ENCODE assay signal across 8 cellular contexts in the genomic region with DNA sequence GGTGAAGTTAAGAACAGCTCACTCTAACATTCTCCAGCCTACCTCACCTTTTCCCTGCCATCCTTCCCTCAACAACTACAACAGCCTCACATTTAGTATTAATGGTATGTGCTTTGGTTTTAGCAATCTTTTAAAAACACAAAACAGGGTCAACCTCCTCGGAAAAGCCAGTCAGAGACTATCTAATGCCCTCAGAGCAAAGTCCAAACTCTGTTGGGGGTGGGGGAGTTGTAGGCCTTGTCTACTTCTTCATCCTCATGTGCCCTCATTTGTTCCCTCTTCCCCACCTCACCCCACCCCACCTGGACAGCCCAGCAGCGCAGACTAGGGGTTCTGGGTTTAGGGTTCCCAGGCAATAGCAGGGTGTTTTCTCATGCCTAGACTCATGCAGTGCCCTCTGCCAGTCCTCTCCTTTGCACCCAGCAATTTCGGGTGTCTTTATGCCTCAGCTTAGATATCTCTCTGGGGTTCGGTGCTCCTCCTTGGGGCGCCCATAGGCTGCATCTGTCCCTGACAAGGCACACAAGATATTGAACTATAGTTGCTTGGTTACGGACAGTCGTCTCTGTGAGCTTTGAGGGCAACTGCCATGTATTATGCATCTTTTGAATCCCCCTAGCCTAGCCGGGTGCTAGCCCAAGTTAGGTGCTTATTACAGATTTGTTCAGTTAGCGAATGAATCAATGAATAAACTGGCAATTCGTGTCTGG. TPM values are rescaled to one million over a fixed set of nuclear protein-coding genes. Genes with fewer than 3 reads are reported as not detected.
DNase-seq lines count a peak whose midpoint lies in the region; ATAC-seq, FAIRE-seq and TF ChIP-seq lines count a peak whose summit lies in the region.

No MANE protein-coding gene starts in this region.

- no peaks in the 10 kb centered on the region for H3K9me3 Mint-ChIP-seq in activated CD4-positive, alpha-beta T cell treated with anti-CD3 and anti-CD28 coated beads for 36 hours (ENCODE audit: low read depth)
- no peaks in the 10 kb centered on the region for H3K9me3 Mint-ChIP-seq in activated naive CD8-positive, alpha-beta T cell treated with anti-CD3 and anti-CD28 coated beads, Interleukin-2, amount 10 ng/mL, durations not matched to agents 7 days and 5 days

- POLR2A ChIA-PET in activated CD4-positive, alpha-beta T cell treated with anti-CD3 and anti-CD28 coated beads for 36 hours (lab: Charles Lee) = interaction anchor here (0.7 kb wide), 1 partner anchor 1973 kb away, joined by 3 read pairs; no protein-coding TSS in a partner anchor
- POLR2A ChIA-PET in activated naive CD8-positive, alpha-beta T cell treated with anti-CD3 and anti-CD28 coated beads, Interleukin-2, amount 10 ng/mL, durations not matched to agents 7 days and 5 days (lab: Charles Lee) = interaction anchor here (0.5 to 0.6 kb wide), 2 partner anchors 56 to 1257 kb away, joined by 3 read pairs; a partner anchor contains a TSS

- peak overlapping the region; percentile 86 for H3K27ac Mint-ChIP-seq in activated CD4-positive, alpha-beta T cell treated with anti-CD3 and anti-CD28 coated beads for 36 hours
- H3K27ac Mint-ChIP-seq in activated naive CD8-positive, alpha-beta T cell treated with anti-CD3 and anti-CD28 coated beads, Interleukin-2, amount 10 ng/mL, durations not matched to agents 7 days and 5 days = peak overlapping the region; percentile 87

- H3K4me3 Mint-ChIP-seq in activated CD4-positive, alpha-beta T cell treated with anti-CD3 and anti-CD28 coated beads for 36 hours = peak overlapping the region; percentile 87
- H3K4me3 Mint-ChIP-seq in activated naive CD8-positive, alpha-beta T cell treated with anti-CD3 and anti-CD28 coated beads, Interleukin-2, amount 10 ng/mL, durations not matched to agents 7 days and 5 days = peak overlapping the region; percentile 89

- no peak for ATAC-seq in activated CD4-positive, alpha-beta T cell treated with anti-CD3 and anti-CD28 coated beads for 36 hours
- no peak for ATAC-seq in activated naive CD8-positive, alpha-beta T cell treated with anti-CD3 and anti-CD28 coated beads, Interleukin-2, amount 10 ng/mL, durations not matched to agents 7 days and 5 days (ENCODE audit: low read depth)
- ATAC-seq in left colon (peak; percentile 12), HG03442 (IDR thresholded peaks at IDR 0.05; ENCODE audit: unreplicated experiment) (no peak)

- no peaks in the 10 kb centered on the region for H3K27me3 Mint-ChIP-seq in activated CD4-positive, alpha-beta T cell treated with anti-CD3 and anti-CD28 coated beads for 36 hours
- peaks cover 9% of the 10 kb centered on the region for H3K27me3 Mint-ChIP-seq in activated naive CD8-positive, alpha-beta T cell treated with anti-CD3 and anti-CD28 coated beads, Interleukin-2, amount 10 ng/mL, durations not matched to agents 7 days and 5 days

- no peak for DNase-seq in activated CD4-positive, alpha-beta T cell treated with anti-CD3 and anti-CD28 coated beads for 36 hours
- DNase-seq in activated CD4-positive, alpha-beta T cell treated with anti-CD3 and anti-CD28 coated beads, Interleukin-2, amount 50 U/mL, for 48 hours = no peak
- DNase-seq in activated naive CD8-positive, alpha-beta T cell treated with anti-CD3 and anti-CD28 coated beads, Interleukin-2, amount 10 ng/mL, durations not matched to agents 7 days and 5 days = no peak
- DNase-seq in left colon = peak in 1 of 2 donors; percentile 44
- peak in 1 of 49 donors; percentile 45 for DNase-seq in substantia nigra (lab: John Stamatoyannopoulos, UW)
- no peak for DNase-seq in GM10266 (ENCODE audit: extremely low spot score)
- DNase-seq in frontal cortex (ENCODE audit: low spot score in 2 of 2) = no peak

- peaks cover 31% of the 10 kb centered on the region for H3K36me3 Mint-ChIP-seq in activated CD4-positive, alpha-beta T cell treated with anti-CD3 and anti-CD28 coated beads for 36 hours (ENCODE audit: low read depth)
- H3K36me3 Mint-ChIP-seq in activated naive CD8-positive, alpha-beta T cell treated with anti-CD3 and anti-CD28 coated beads, Interleukin-2, amount 10 ng/mL, durations not matched to agents 7 days and 5 days = peaks cover 9% of the 10 kb centered on the region

- peaks cover 35% of the 10 kb centered on the region for H3K4me1 Mint-ChIP-seq in activated CD4-positive, alpha-beta T cell treated with anti-CD3 and anti-CD28 coated beads for 36 hours
- H3K4me1 Mint-ChIP-seq in activated naive CD8-positive, alpha-beta T cell treated with anti-CD3 and anti-CD28 coated beads, Interleukin-2, amount 10 ng/mL, durations not matched to agents 7 days and 5 days = peaks cover 25% of the 10 kb centered on the region

- TF ChIP-seq CTCF in GM10266 (IDR thresholded peaks at IDR 0.05; ENCODE audit: control insufficient read depth, insufficient read depth, low read depth, missing control alignments) = no peak

- CTCF ChIA-PET in activated CD4-positive, alpha-beta T cell treated with anti-CD3 and anti-CD28 coated beads for 36 hours (lab: Charles Lee) = interaction anchor here (0.5 to 1.5 kb wide), 2 partner anchors 94 to 181 kb away, joined by 3 read pairs; no protein-coding TSS in a partner anchor

- H3K27ac ChIP-seq in substantia nigra (ENCODE audit: low read depth, low read length, poor library complexity, severe bottlenecking) = peak overlapping the region; percentile 10

- intact Hi-C loops in activated CD4-positive, alpha-beta T cell treated with anti-CD3 and anti-CD28 coated beads for 36 hours (cut with DNase I, micrococcal nuclease) = loop anchor here (1.0 to 5.0 kb wide), 15 partner anchors 56 to 1415 kb away; a partner anchor contains a TSS
- intact Hi-C loops in left colon (cut with DNase I, micrococcal nuclease) = no loop called here

- no peak for FAIRE-seq in frontal cortex (lab: Jason Lieb, UNC)

RNA-seq across cellular contexts. Expression of a gene that starts 0.8 kb away (rescaled TPM):
- total RNA-seq in activated CD4-positive, alpha-beta T cell treated with anti-CD3 and anti-CD28 coated beads for 36 hours = 100 to 1,000 TPM; 113 to 145 TPM
- 10 to 100 TPM; 68.8 to 72.5 TPM for total RNA-seq in activated naive CD8-positive, alpha-beta T cell treated with anti-CD3 and anti-CD28 coated beads, Interleukin-2, amount 10 ng/mL, durations not matched to agents 7 days and 5 days
- total RNA-seq in left colon (10 to 100 TPM; 14.6 to 21.7 TPM), frontal cortex (9.4 TPM)

RNA-seq across cellular contexts. Expression of a gene that starts 54.0 kb away (rescaled TPM):
- total RNA-seq in activated CD4-positive, alpha-beta T cell treated with anti-CD3 and anti-CD28 coated beads for 36 hours = not detected
- total RNA-seq in activated naive CD8-positive, alpha-beta T cell treated with anti-CD3 and anti-CD28 coated beads, Interleukin-2, amount 10 ng/mL, durations not matched to agents 7 days and 5 days = not detected
- under 1 TPM; 0.27 to 0.64 TPM for total RNA-seq in left colon
- total RNA-seq in frontal cortex = 0.41 TPM

RNA-seq across cellular contexts. Expression of a gene that starts 56.0 kb away (rescaled TPM):
- total RNA-seq in activated CD4-positive, alpha-beta T cell treated with anti-CD3 and anti-CD28 coated beads for 36 hours = 100 to 1,000 TPM; 217 to 290 TPM
- 100 to 1,000 TPM; 341 to 350 TPM for total RNA-seq in activated naive CD8-positive, alpha-beta T cell treated with anti-CD3 and anti-CD28 coated beads, Interleukin-2, amount 10 ng/mL, durations not matched to agents 7 days and 5 days
- total RNA-seq in left colon (100 to 1,000 TPM; 132 to 435 TPM), frontal cortex (3.3 TPM)

Comparison
In these comparisons a context has a peak if more than half of its experiments do, and no peak if none do; other contexts are left out.
1. RNA of a gene that starts 56.0 kb away (total RNA-seq): 132 to 435 TPM in left colon, 341 to 350 TPM in activated naive CD8-positive, alpha-beta T cell treated with anti-CD3 and anti-CD28 coated beads, Interleukin-2, amount 10 ng/mL, durations not matched to agents 7 days and 5 days and 217 to 290 TPM in activated CD4-positive, alpha-beta T cell treated with anti-CD3 and anti-CD28 coated beads for 36 hours; 3.3 TPM in frontal cortex (single experiment); every median in the first group is over 10 times any median in the second.
2. intact Hi-C loops: an anchor here in activated CD4-positive, alpha-beta T cell treated with anti-CD3 and anti-CD28 coated beads for 36 hours (1.0 to 5.0 kb wide); none called in left colon.